In genomic region chr14:69574266-69574953, GRCh38 we compare ENCODE assay signal across 8 cellular contexts. TPM values are rescaled to one million over a fixed set of nuclear protein-coding genes. Genes with fewer than 3 reads are reported as not detected.
A peak's percentile ranks its signal among the peaks of the same experiment; 100 is the strongest.
DNase-seq lines count a peak whose midpoint lies in the region; ATAC-seq, FAIRE-seq and TF ChIP-seq lines count a peak whose summit lies in the region.

TSS of gene CCDC177 (minus strand) at chr14:69574871. CDS start at chr14:69573622, 1,249 bp downstream.

- peaks cover 13% of the 10 kb centered on the region for H3K4me1 Mint-ChIP-seq in glutamatergic neuron (ENCODE audit: low read depth, unreplicated experiment)

- peak within 1 kb of the TSS; percentile 21 for H3K4me3 ChIP-seq in upper lobe of right lung

- H3K27ac ChIP-seq in upper lobe of right lung, result no peak within 1 kb of the TSS

- H3K36me3 Mint-ChIP-seq in glutamatergic neuron (ENCODE audit: unreplicated experiment), result peaks cover 14% of the 10 kb centered on the region

- H3K4me1 ChIP-seq in upper lobe of right lung, result peaks cover 30% of the 10 kb centered on the region

- FAIRE-seq in D721Med (lab: Jason Lieb, UNC), result no peak

- ATAC-seq in upper lobe of right lung (peak; percentile 79), HG03469 (IDR thresholded peaks at IDR 0.05; ENCODE audit: unreplicated experiment) (no peak)

- TF ChIP-seq CTCF in D721Med (IDR thresholded peaks at IDR 0.05; ENCODE audit: insufficient read depth, missing control alignments), result peak; percentile 81
- TF ChIP-seq CTCF in glutamatergic neuron (IDR thresholded peaks at IDR 0.05; ENCODE audit: partially characterized antibody, unreplicated experiment), result peak; percentile 92
- TF ChIP-seq CTCF in upper lobe of right lung (IDR thresholded peaks at IDR 0.05), result peak; percentile 88

- peaks cover 14% of the 10 kb centered on the region for H3K27me3 Mint-ChIP-seq in glutamatergic neuron (ENCODE audit: unreplicated experiment)

- H3K4me3 Mint-ChIP-seq in glutamatergic neuron (ENCODE audit: unreplicated experiment), result peak within 1 kb of the TSS; percentile 96

- H3K36me3 ChIP-seq in upper lobe of right lung, result no peaks in the 10 kb centered on the region

- intact Hi-C loops in posterior cingulate gyrus (cut with DNase I) (loop anchor here (5.0 kb wide), 1 partner anchor 37 kb away; no protein-coding TSS in a partner anchor), upper lobe of right lung (cut with DNase I) (no loop called here)

- peak; percentile 56 for DNase-seq in D721Med (ENCODE audit: insufficient read length, low spot score)
- peak; percentile 83 for DNase-seq in HuH-7.5 (ENCODE audit: low spot score)
- peak; percentile 63 to 74 for DNase-seq in SHP77 (lab: John Stamatoyannopoulos, UW)
- peak; percentile 44 to 68 (median 56) for DNase-seq in activated naive CD4-positive, alpha-beta T cell (lab: John Stamatoyannopoulos, UW)
- DNase-seq in glutamatergic neuron, result peak; percentile 91
- peak; percentile 47 to 97 (median 78) for DNase-seq in posterior cingulate gyrus
- DNase-seq in upper lobe of right lung, result peak; percentile 85

- H3K27me3 ChIP-seq in upper lobe of right lung, result peaks cover 74% of the 10 kb centered on the region

- H3K27ac Mint-ChIP-seq in glutamatergic neuron (ENCODE audit: unreplicated experiment), result peak within 1 kb of the TSS; percentile 97

- no peaks in the 10 kb centered on the region for H3K9me3 ChIP-seq in upper lobe of right lung

- peaks cover 12% of the 10 kb centered on the region for H3K9me3 Mint-ChIP-seq in glutamatergic neuron (ENCODE audit: unreplicated experiment)

RNA-seq across cellular contexts. Expression of gene CCDC177, which starts in this region (rescaled TPM):
- total RNA-seq in glutamatergic neuron (ENCODE audit: unreplicated experiment) (7.8 TPM), upper lobe of right lung (not detected)

Comparison
In these comparisons a context has a peak if more than half of its experiments do, and no peak if none do; other contexts are left out.
1. Peak in DNase-seq, ATAC-seq and H3K4me3 ChIP-seq in upper lobe of right lung; RNA of the gene not detected or under 1 TPM.